Comparison of ENCODE assay signal across 8 cellular contexts in genomic region chr7:101217388-101218235, GRCh38.
A peak's percentile ranks its signal among the peaks of the same experiment; 100 is the strongest.
DNase-seq lines count a peak whose midpoint lies in the region; ATAC-seq and TF ChIP-seq lines count a peak whose summit lies in the region.

A gene with protein sequence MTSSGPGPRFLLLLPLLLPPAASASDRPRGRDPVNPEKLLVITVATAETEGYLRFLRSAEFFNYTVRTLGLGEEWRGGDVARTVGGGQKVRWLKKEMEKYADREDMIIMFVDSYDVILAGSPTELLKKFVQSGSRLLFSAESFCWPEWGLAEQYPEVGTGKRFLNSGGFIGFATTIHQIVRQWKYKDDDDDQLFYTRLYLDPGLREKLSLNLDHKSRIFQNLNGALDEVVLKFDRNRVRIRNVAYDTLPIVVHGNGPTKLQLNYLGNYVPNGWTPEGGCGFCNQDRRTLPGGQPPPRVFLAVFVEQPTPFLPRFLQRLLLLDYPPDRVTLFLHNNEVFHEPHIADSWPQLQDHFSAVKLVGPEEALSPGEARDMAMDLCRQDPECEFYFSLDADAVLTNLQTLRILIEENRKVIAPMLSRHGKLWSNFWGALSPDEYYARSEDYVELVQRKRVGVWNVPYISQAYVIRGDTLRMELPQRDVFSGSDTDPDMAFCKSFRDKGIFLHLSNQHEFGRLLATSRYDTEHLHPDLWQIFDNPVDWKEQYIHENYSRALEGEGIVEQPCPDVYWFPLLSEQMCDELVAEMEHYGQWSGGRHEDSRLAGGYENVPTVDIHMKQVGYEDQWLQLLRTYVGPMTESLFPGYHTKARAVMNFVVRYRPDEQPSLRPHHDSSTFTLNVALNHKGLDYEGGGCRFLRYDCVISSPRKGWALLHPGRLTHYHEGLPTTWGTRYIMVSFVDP (minus strand): TSS chr7:101217581. CDS start chr7:101217274, 307 bp downstream.
Gene ZNHIT1 (plus strand): TSS chr7:101218165. CDS start chr7:101218196, 31 bp downstream.

- peaks cover 44% of the 10 kb centered on the region for H3K79me2 ChIP-seq in MM.1S (ENCODE audit: low read length)

- H3K9me3 ChIP-seq in ES-I3 (ENCODE audit: control insufficient read depth, insufficient read depth, low read length) (no peaks in the 10 kb centered on the region), HAP-1 (no peaks in the 10 kb centered on the region), MM.1S (replicated peaks; ENCODE audit: insufficient read depth, low read length) (no peaks in the 10 kb centered on the region)

- H3K9me3 Mint-ChIP-seq in nephron progenitor cell = no peaks in the 10 kb centered on the region
- H3K9me3 Mint-ChIP-seq in stimulated activated naive CD8-positive, alpha-beta T cell treated with anti-CD3 and anti-CD28 coated beads, Interleukin-15, amount 100 ng/mL, for 72 hours = no peaks in the 10 kb centered on the region

- in situ Hi-C loops in HAP-1 (cut with MboI; ENCODE audit: low sequenced_read_pairs) = no loop called here

- peak within 1 kb of the TSS; percentile 72 for H3K27ac ChIP-seq in MM.1S (ENCODE audit: low read length)

- H3K4me3 Mint-ChIP-seq in nephron progenitor cell = peak within 1 kb of the TSS; percentile 97
- H3K4me3 Mint-ChIP-seq in stimulated activated naive CD8-positive, alpha-beta T cell treated with anti-CD3 and anti-CD28 coated beads, Interleukin-15, amount 100 ng/mL, for 72 hours = peak within 1 kb of the TSS; percentile 90 to 96

- H3F3A ChIP-seq in MM.1S (ENCODE audit: insufficient read depth, low read length) = peaks cover 3% of the 10 kb centered on the region; the same call in 1 of the 2 replicates

- no peaks in the 10 kb centered on the region for H4K20me1 ChIP-seq in MM.1S (ENCODE audit: insufficient read depth, low read length)

- H3K9ac ChIP-seq in ES-I3 (ENCODE audit: low read depth, low read length) = peak within 1 kb of the TSS; percentile 80
- H3K9ac ChIP-seq in MM.1S (ENCODE audit: low read length) = peak within 1 kb of the TSS; percentile 71

- peak within 1 kb of the TSS; percentile 80 for H3K4me2 ChIP-seq in MM.1S (ENCODE audit: low read depth, low read length)

- H3K4me1 ChIP-seq in ES-I3 (ENCODE audit: insufficient read depth, low read length) = 0 out of 2 replicates have a peak, but pooled peaks cover 4% of the 10 kb centered on the region
- peaks cover 8% of the 10 kb centered on the region for H3K4me1 ChIP-seq in HAP-1
- H3K4me1 ChIP-seq in MM.1S (ENCODE audit: low read length) = 0 out of 2 replicates have a peak, but pooled peaks cover 6% of the 10 kb centered on the region

- H3K36me3 ChIP-seq in ES-I3 (ENCODE audit: insufficient read depth, low read length) (no peaks in the 10 kb centered on the region; the same call in 1 of the 2 replicates), HAP-1 (replicated peaks) (peaks cover 24% of the 10 kb centered on the region), MM.1S (replicated peaks; ENCODE audit: insufficient read depth, low read length) (no peaks in the 10 kb centered on the region)

- DNase-seq in HAP-1 (ENCODE audit: low spot score in 2 of 2) = peak; percentile 95
- DNase-seq in MM.1S = peak; percentile 99
- DNase-seq in SIG-M5 (lab: John Stamatoyannopoulos, UW) = peak; percentile 68
- peak; percentile 44 for DNase-seq in activated gamma-delta T cell (lab: John Stamatoyannopoulos, UW)
- DNase-seq in fibroblast of the conjunctiva (ENCODE audit: low read depth) = peak; percentile 97
- DNase-seq in nephron progenitor cell = peak; percentile 95
- DNase-seq in stimulated activated naive CD8-positive, alpha-beta T cell treated with anti-CD3 and anti-CD28 coated beads, Interleukin-15, amount 100 ng/mL, for 72 hours = peak; percentile 91 to 96

- ATAC-seq in stimulated activated naive CD8-positive, alpha-beta T cell treated with anti-CD3 and anti-CD28 coated beads, Interleukin-15, amount 100 ng/mL, for 72 hours = peak; percentile 84

- H3K36me3 Mint-ChIP-seq in nephron progenitor cell (ENCODE audit: low read depth) = peaks cover 15% of the 10 kb centered on the region

- peaks cover 51% of the 10 kb centered on the region for H3K4me1 Mint-ChIP-seq in nephron progenitor cell
- peaks cover 53% of the 10 kb centered on the region for H3K4me1 Mint-ChIP-seq in stimulated activated naive CD8-positive, alpha-beta T cell treated with anti-CD3 and anti-CD28 coated beads, Interleukin-15, amount 100 ng/mL, for 72 hours

- H3K4me3 ChIP-seq in HAP-1 = peak within 1 kb of the TSS; percentile 56
- H3K4me3 ChIP-seq in MM.1S (ENCODE audit: low read length) = peak within 1 kb of the TSS; percentile 84

- H2AFZ ChIP-seq in MM.1S (ENCODE audit: low read length) = peak within 1 kb of the TSS; percentile 75

- peaks cover 3% of the 10 kb centered on the region for H3K27me3 Mint-ChIP-seq in nephron progenitor cell (ENCODE audit: low read depth, poor library complexity)
- no peaks in the 10 kb centered on the region for H3K27me3 Mint-ChIP-seq in stimulated activated naive CD8-positive, alpha-beta T cell treated with anti-CD3 and anti-CD28 coated beads, Interleukin-15, amount 100 ng/mL, for 72 hours

- H3K9me2 ChIP-seq in MM.1S (replicated peaks; ENCODE audit: insufficient read depth, low read length) = no peaks in the 10 kb centered on the region

- peak within 1 kb of the TSS; percentile 97 for H3K27ac Mint-ChIP-seq in nephron progenitor cell
- peak within 1 kb of the TSS; percentile 91 to 96 for H3K27ac Mint-ChIP-seq in stimulated activated naive CD8-positive, alpha-beta T cell treated with anti-CD3 and anti-CD28 coated beads, Interleukin-15, amount 100 ng/mL, for 72 hours

- H3K27me3 ChIP-seq in HAP-1 (ENCODE audit: low read depth) (no peaks in the 10 kb centered on the region), MM.1S (replicated peaks; ENCODE audit: insufficient read depth, low read length) (no peaks in the 10 kb centered on the region)

- TF ChIP-seq CTCF in MM.1S (IDR thresholded peaks at IDR 0.05; ENCODE audit: low read length) = no peak
- no peak for TF ChIP-seq CTCF in nephron progenitor cell (IDR thresholded peaks at IDR 0.05)

Comparison
In these comparisons a context has a peak if more than half of its experiments do, and no peak if none do; other contexts are left out.
1. Peak in every context shown above with its lines: DNase-seq, ATAC-seq, H3K4me3 ChIP-seq and H3K27ac ChIP-seq.
2. DNase-seq: peak in every context shown above with its lines; median percentile 99 in MM.1S; 97 in fibroblast of the conjunctiva; 95 in HAP-1; 95 in nephron progenitor cell; 94 in stimulated activated naive CD8-positive, alpha-beta T cell treated with anti-CD3 and anti-CD28 coated beads, Interleukin-15, amount 100 ng/mL, for 72 hours; 68 in SIG-M5; 44 in activated gamma-delta T cell.